ENCODE assay signal across 22 cellular contexts in the genomic region with DNA sequence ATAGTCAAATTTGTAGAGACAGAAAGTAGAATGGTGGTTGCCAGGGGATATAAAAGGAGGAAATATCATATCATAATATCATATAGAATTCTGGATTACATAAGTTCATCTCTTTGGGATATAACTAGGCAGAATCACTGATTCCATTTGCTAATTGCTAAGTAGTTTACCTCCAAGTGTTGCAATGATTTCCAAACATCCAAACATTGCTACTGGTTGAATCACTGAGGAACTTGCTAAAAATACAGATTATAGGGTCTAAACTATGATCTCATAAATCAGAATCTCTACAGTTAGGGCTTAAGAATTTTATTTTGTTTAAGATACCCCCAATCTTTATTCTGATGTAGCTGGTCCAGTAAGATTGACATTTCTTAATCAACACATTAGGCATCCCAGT.
"Had no signal": no experiment of that assay in that cellular context is flagged by ENCODE, and none has a peak within 500 bp of the region (broad histone marks: within the 10 kb centered on the region; RNA-seq: fewer than 3 reads in every experiment).

No MANE protein-coding gene starts in this region.

- H3K36me3 ChIP-seq: cardiac muscle cell, heart left ventricle, pancreas, right atrium auricular region, upper lobe of left lung had no signal

- H3K4me1 ChIP-seq: heart left ventricle, pancreas, psoas muscle, right atrium auricular region, upper lobe of left lung had no signal

- DNase-seq: activated B cell treated with CpG ODN at 0.5 μM for 24 hours; activated CD4-positive, alpha-beta T cell treated with anti-CD3 and anti-CD28 coated beads for 36 hours; activated CD4-positive, alpha-beta T cell treated with anti-CD3 and anti-CD28 coated beads, Interleukin-2, amount 50 U/mL, for 48 hours; activated CD8-positive, alpha-beta memory T cell treated with anti-CD3 and anti-CD28 coated beads, Interleukin-2, amount 50 U/mL, for 48 hours; activated naive CD4-positive, alpha-beta T cell; activated naive CD8-positive, alpha-beta T cell treated with anti-CD3 and anti-CD28 coated beads for 36 hours; activated T-cell treated with anti-CD3 and anti-CD28 coated beads, Interleukin-2, amount 50 U/mL, for 4 hours; amygdala; erythroblast; heart left ventricle; left colon; mucosa of descending colon; nephron progenitor cell; pancreas; psoas muscle; stimulated activated CD4-positive, alpha-beta T cell treated with anti-CD3 and anti-CD28 coated beads, Interleukin-12 subunit alpha, Interleukin-12 subunit beta, amount 100 ng/mL, for 4 hours; stimulated activated CD4-positive, alpha-beta T cell treated with anti-CD3 and anti-CD28 coated beads, Interleukin-4, amount 100 ng/mL, for 4 hours; stimulated activated naive CD8-positive, alpha-beta T cell treated with anti-CD3 and anti-CD28 coated beads, Interleukin-15, Interleukin-2, amounts not matched to agents 100 U/mL and 50 U/mL, for 24 hours; T-helper 9 cell; upper lobe of left lung had no signal

- H3K27ac ChIP-seq: cardiac muscle cell, heart left ventricle, pancreas, psoas muscle, right atrium auricular region, upper lobe of left lung had no signal

- H3K4me3 ChIP-seq: cardiac muscle cell, heart left ventricle, mucosa of descending colon, pancreas, psoas muscle, right atrium auricular region, upper lobe of left lung had no signal

- H3K9me3 ChIP-seq: mucosa of descending colon, pancreas, psoas muscle, right atrium auricular region, upper lobe of left lung had no signal

- H3K27me3 ChIP-seq: cardiac muscle cell, heart left ventricle, pancreas, right atrium auricular region, upper lobe of left lung had no signal
